26 cellular contexts compared by ENCODE assay signal in genomic region chr12:49034287-49034622, GRCh38. TPM values are rescaled to one million over a fixed set of nuclear protein-coding genes. Genes with fewer than 3 reads are reported as not detected.
A peak's percentile ranks its signal among the peaks of the same experiment; 100 is the strongest.
DNase-seq lines count a peak whose midpoint lies in the region; ATAC-seq and TF ChIP-seq lines count a peak whose summit lies in the region.
"Had no signal": no experiment of that assay in that cellular context is flagged by ENCODE, and none has a peak within 500 bp of the region (broad histone marks: within the 10 kb centered on the region; RNA-seq: fewer than 3 reads in every experiment).

No MANE protein-coding gene starts in this region.

- peaks cover 56% of the 10 kb centered on the region for H3K36me3 Mint-ChIP-seq in stimulated activated memory B cell treated with anti-CD40 and anti-IgM and Interleukin-4, amounts not matched to agents 10 μg/mL and 1 μg/mL and 100 μg/mL, for 72 hours
- H3K36me3 Mint-ChIP-seq in naive thymus-derived CD4-positive, alpha-beta T cell: peaks cover 0 to 18% (median 9%) of the 10 kb centered on the region in 5 donors
- H3K36me3 Mint-ChIP-seq in activated CD8-positive, alpha-beta memory T cell treated with anti-CD3 and anti-CD28 coated beads, Interleukin-2, amount 10 ng/mL, durations not matched to agents 7 days and 5 days: peaks cover 23% of the 10 kb centered on the region

- no peaks in the 10 kb centered on the region for H3K9me3 Mint-ChIP-seq in stimulated activated memory B cell treated with anti-CD40 and anti-IgM and Interleukin-4, amounts not matched to agents 10 μg/mL and 1 μg/mL and 100 μg/mL, for 72 hours
- H3K9me3 Mint-ChIP-seq in naive thymus-derived CD4-positive, alpha-beta T cell: no peaks in the 10 kb centered on the region
- no peaks in the 10 kb centered on the region for H3K9me3 Mint-ChIP-seq in activated CD8-positive, alpha-beta memory T cell treated with anti-CD3 and anti-CD28 coated beads, Interleukin-2, amount 10 ng/mL, durations not matched to agents 7 days and 5 days (ENCODE audit: low read depth)

- H3K4me1 ChIP-seq in heart left ventricle (peaks cover 0 to 9% (median 0%) of the 10 kb centered on the region in 12 donors), right atrium auricular region (no peaks in the 10 kb centered on the region)
- no peaks in the 10 kb centered on the region for H3K4me1 ChIP-seq in naive thymus-derived CD4-positive, alpha-beta T cell (ENCODE audit: control insufficient read depth in 2 of 2, insufficient read depth in 2 of 2, low read length in 2 of 2)

- peak overlapping the region in 1 of 12 donors; percentile 24 for H3K27ac ChIP-seq in heart left ventricle
- H3K27ac ChIP-seq in right atrium auricular region: no peak overlapping the region
- peak overlapping the region; percentile 80 for H3K27ac ChIP-seq in angular gyrus (ENCODE audit: low read depth, low read length)
- H3K27ac ChIP-seq in naive thymus-derived CD4-positive, alpha-beta T cell (ENCODE audit: low read depth, low read length): no peak overlapping the region

- TF ChIP-seq POLR2A in heart left ventricle (IDR thresholded peaks at IDR 0.05): no peak

- intact Hi-C loops in heart left ventricle (cut with DNase I) (no loop called here), head of caudate nucleus (cut with DNase I) (no loop called here)
- intact Hi-C loops in naive thymus-derived CD4-positive, alpha-beta T cell (cut with micrococcal nuclease): no loop called here

- H3K36me3 ChIP-seq in heart left ventricle (peaks cover 0 to 99% (median 89%) of the 10 kb centered on the region in 9 donors), right atrium auricular region (peaks cover 84% of the 10 kb centered on the region)
- peaks cover 6 to 79% (median 24%) of the 10 kb centered on the region in 3 experiments for H3K36me3 ChIP-seq in naive thymus-derived CD4-positive, alpha-beta T cell (ENCODE audit: control insufficient read depth in 2 of 3, insufficient read depth in 3 of 3, low read length in 3 of 3)

- H3K4me1 Mint-ChIP-seq in stimulated activated memory B cell treated with anti-CD40 and anti-IgM and Interleukin-4, amounts not matched to agents 10 μg/mL and 1 μg/mL and 100 μg/mL, for 72 hours: peaks cover 6% of the 10 kb centered on the region
- peaks cover 0 to 8% (median 0%) of the 10 kb centered on the region in 7 donors for H3K4me1 Mint-ChIP-seq in naive thymus-derived CD4-positive, alpha-beta T cell
- no peaks in the 10 kb centered on the region for H3K4me1 Mint-ChIP-seq in activated CD8-positive, alpha-beta memory T cell treated with anti-CD3 and anti-CD28 coated beads, Interleukin-2, amount 10 ng/mL, durations not matched to agents 7 days and 5 days

- no peak for DNase-seq in heart left ventricle
- DNase-seq in right atrium auricular region (ENCODE audit: low spot score): no peak
- DNase-seq in head of caudate nucleus: peak in 25 of 42 donors; percentile 22 to 78 (median 48)
- no peak for DNase-seq in naive thymus-derived CD4-positive, alpha-beta T cell
- DNase-seq in activated CD8-positive, alpha-beta memory T cell treated with anti-CD3 and anti-CD28 coated beads, Interleukin-2, amount 10 ng/mL, durations not matched to agents 7 days and 5 days: no peak
- DNase-seq: AML-193; Karpas-422; MV-4-11; NCI-H1105 treated with DMSO at 0.1 percent for 48 hours; NCI-H1694; NCI-H2081; NCI-H2171; NCI-H345; NCI-H524; NCI-H774; NK-92 treated with Interleukin-12 subunit alpha and Interleukin-12 subunit beta, amount 100 ng/mL, for 24 hours had no signal

- H3K4me3 ChIP-seq in heart left ventricle (no peak overlapping the region), right atrium auricular region (no peak overlapping the region)
- no peak overlapping the region for H3K4me3 ChIP-seq in naive thymus-derived CD4-positive, alpha-beta T cell (ENCODE audit: low read length)

- no peak overlapping the region for H3K4me3 Mint-ChIP-seq in stimulated activated memory B cell treated with anti-CD40 and anti-IgM and Interleukin-4, amounts not matched to agents 10 μg/mL and 1 μg/mL and 100 μg/mL, for 72 hours
- no peak overlapping the region for H3K4me3 Mint-ChIP-seq in naive thymus-derived CD4-positive, alpha-beta T cell
- no peak overlapping the region for H3K4me3 Mint-ChIP-seq in activated CD8-positive, alpha-beta memory T cell treated with anti-CD3 and anti-CD28 coated beads, Interleukin-2, amount 10 ng/mL, durations not matched to agents 7 days and 5 days

- TF ChIP-seq CTCF in heart left ventricle (IDR thresholded peaks at IDR 0.05) (no peak), right atrium auricular region (IDR thresholded peaks at IDR 0.05) (no peak)

- CTCF ChIA-PET in naive thymus-derived CD4-positive, alpha-beta T cell (lab: Charles Lee): interaction anchor here (1.1 kb wide), 1 partner anchor 9 kb away, joined by 4 read pairs; no protein-coding TSS in a partner anchor
- CTCF ChIA-PET in activated CD8-positive, alpha-beta memory T cell treated with anti-CD3 and anti-CD28 coated beads, Interleukin-2, amount 10 ng/mL, durations not matched to agents 7 days and 5 days (lab: Charles Lee): interaction anchor here (1.0 to 4.7 kb wide), 4 partner anchors 10 to 64 kb away, joined by 3 to 20 read pairs (median 4); partner anchors contain the start of gene RHEBL1

- no peaks in the 10 kb centered on the region for H3K27me3 ChIP-seq in heart left ventricle
- H3K27me3 ChIP-seq in right atrium auricular region: no peaks in the 10 kb centered on the region
- H3K27me3 ChIP-seq in naive thymus-derived CD4-positive, alpha-beta T cell (ENCODE audit: control insufficient read depth in 2 of 2, insufficient read depth in 2 of 2, low read length in 2 of 2): no peaks in the 10 kb centered on the region

- POLR2A ChIA-PET in naive thymus-derived CD4-positive, alpha-beta T cell (lab: Charles Lee): no interaction called here

- 50 to 86% (median 84%) methylated on average over 4 of the region's 4 CpGs for WGBS in heart left ventricle, 4 donors

- no peaks in the 10 kb centered on the region for H3K27me3 Mint-ChIP-seq in stimulated activated memory B cell treated with anti-CD40 and anti-IgM and Interleukin-4, amounts not matched to agents 10 μg/mL and 1 μg/mL and 100 μg/mL, for 72 hours
- no peaks in the 10 kb centered on the region for H3K27me3 Mint-ChIP-seq in naive thymus-derived CD4-positive, alpha-beta T cell
- no peaks in the 10 kb centered on the region for H3K27me3 Mint-ChIP-seq in activated CD8-positive, alpha-beta memory T cell treated with anti-CD3 and anti-CD28 coated beads, Interleukin-2, amount 10 ng/mL, durations not matched to agents 7 days and 5 days

- H3K9me3 ChIP-seq in heart left ventricle: no peaks in the 10 kb centered on the region
- no peaks in the 10 kb centered on the region for H3K9me3 ChIP-seq in right atrium auricular region
- no peaks in the 10 kb centered on the region for H3K9me3 ChIP-seq in naive thymus-derived CD4-positive, alpha-beta T cell (ENCODE audit: control insufficient read depth in 2 of 3, low read length in 3 of 3)

- peak overlapping the region; percentile 52 for H3K27ac Mint-ChIP-seq in stimulated activated memory B cell treated with anti-CD40 and anti-IgM and Interleukin-4, amounts not matched to agents 10 μg/mL and 1 μg/mL and 100 μg/mL, for 72 hours
- H3K27ac Mint-ChIP-seq in naive thymus-derived CD4-positive, alpha-beta T cell: peak overlapping the region in 3 of 9 donors; percentile 12 to 67 (median 51)
- no peak overlapping the region for H3K27ac Mint-ChIP-seq in activated CD8-positive, alpha-beta memory T cell treated with anti-CD3 and anti-CD28 coated beads, Interleukin-2, amount 10 ng/mL, durations not matched to agents 7 days and 5 days

- ATAC-seq in heart left ventricle (peak in 3 of 4 donors; percentile 9 to 19 (median 12)), GM19351 (IDR thresholded peaks at IDR 0.05; ENCODE audit: unreplicated experiment) (no peak)
- no peak for ATAC-seq in stimulated activated memory B cell treated with anti-CD40 and anti-IgM and Interleukin-4, amounts not matched to agents 10 μg/mL and 1 μg/mL and 100 μg/mL, for 72 hours
- no peak for ATAC-seq in naive thymus-derived CD4-positive, alpha-beta T cell
- ATAC-seq in activated CD8-positive, alpha-beta memory T cell treated with anti-CD3 and anti-CD28 coated beads, Interleukin-2, amount 10 ng/mL, durations not matched to agents 7 days and 5 days: no peak
- ATAC-seq: HCT116, Panc1 had no signal

RNA-seq across cellular contexts. Expression of gene PRKAG1, which starts 15.7 kb away (rescaled TPM):
- total RNA-seq in heart left ventricle (100 to 1,000 TPM in 2 of 9 donors, 10 to 100 TPM in 7; 72.0 to 107 (median 98.6) TPM), right atrium auricular region (10 to 100 TPM; 68.5 to 74.8 TPM)
- 10 to 100 TPM; 91.5 to 93.5 TPM for polyA plus RNA-seq in heart left ventricle
- total RNA-seq in naive thymus-derived CD4-positive, alpha-beta T cell: 10 to 100 TPM; 34.0 to 74.4 (median 50.6) TPM
- 10 to 100 TPM; 39.4 to 49.6 TPM for polyA plus RNA-seq in naive thymus-derived CD4-positive, alpha-beta T cell
- total RNA-seq in activated CD8-positive, alpha-beta memory T cell treated with anti-CD3 and anti-CD28 coated beads, Interleukin-2, amount 10 ng/mL, durations not matched to agents 7 days and 5 days: 10 to 100 TPM; 58.9 to 66.0 TPM

RNA-seq across cellular contexts. Expression of gene KMT2D, which starts 26.3 kb away (rescaled TPM):
- total RNA-seq in heart left ventricle (10 to 100 TPM; 32.5 to 82.7 (median 55.6) TPM), right atrium auricular region (10 to 100 TPM; 39.9 to 49.1 TPM)
- 10 to 100 TPM; 38.1 to 47.4 TPM for polyA plus RNA-seq in heart left ventricle
- 100 to 1,000 TPM; 129 to 167 (median 151) TPM for total RNA-seq in naive thymus-derived CD4-positive, alpha-beta T cell
- polyA plus RNA-seq in naive thymus-derived CD4-positive, alpha-beta T cell: 10 to 100 TPM in 1 of 2 donors, 1 to 10 TPM in 1; 6.6 to 26.4 TPM
- 100 to 1,000 TPM; 107 to 132 TPM for total RNA-seq in activated CD8-positive, alpha-beta memory T cell treated with anti-CD3 and anti-CD28 coated beads, Interleukin-2, amount 10 ng/mL, durations not matched to agents 7 days and 5 days

RNA-seq across cellular contexts. Expression of gene DDN, which starts 35.1 kb away (rescaled TPM):
- total RNA-seq in heart left ventricle (1 to 10 TPM in 4 of 9 donors, under 1 TPM in 5; 0.40 to 2.8 (median 0.95) TPM), right atrium auricular region (under 1 TPM; 0.44 to 0.67 TPM)
- polyA plus RNA-seq in heart left ventricle: under 1 TPM; 0.42 to 0.91 TPM
- under 1 TPM in 3 of 5 experiments, not detected in 2; 0.19 to 0.71 (median 0.27) TPM for total RNA-seq in naive thymus-derived CD4-positive, alpha-beta T cell
- polyA plus RNA-seq in naive thymus-derived CD4-positive, alpha-beta T cell: not detected
- total RNA-seq in activated CD8-positive, alpha-beta memory T cell treated with anti-CD3 and anti-CD28 coated beads, Interleukin-2, amount 10 ng/mL, durations not matched to agents 7 days and 5 days: under 1 TPM; 0.38 to 0.66 TPM
- total RNA-seq: M059J had no signal

RNA-seq across cellular contexts. Expression of gene RHEBL1, which starts 35.5 kb away (rescaled TPM):
- total RNA-seq in heart left ventricle (1 to 10 TPM in 2 of 9 donors, under 1 TPM in 2, not detected in 5; 0.19 to 2.0 (median 0.72) TPM), right atrium auricular region (under 1 TPM in 1 of 2 donors, not detected in 1; 0.35 TPM)
- under 1 TPM; 0.37 to 0.50 TPM for polyA plus RNA-seq in heart left ventricle
- 1 to 10 TPM; 1.8 to 9.4 (median 3.3) TPM for total RNA-seq in naive thymus-derived CD4-positive, alpha-beta T cell
- polyA plus RNA-seq in naive thymus-derived CD4-positive, alpha-beta T cell: 1 to 10 TPM; 1.8 to 3.8 TPM
- total RNA-seq in activated CD8-positive, alpha-beta memory T cell treated with anti-CD3 and anti-CD28 coated beads, Interleukin-2, amount 10 ng/mL, durations not matched to agents 7 days and 5 days: 10 to 100 TPM; 14.9 to 15.1 TPM

RNA-seq across cellular contexts. Expression of gene WNT1, which starts 56.1 kb away (rescaled TPM):
- total RNA-seq in heart left ventricle (under 1 TPM in 1 of 9 donors, not detected in 8; 0.29 TPM), right atrium auricular region (not detected)
- not detected for polyA plus RNA-seq in heart left ventricle
- 1 to 10 TPM in 1 of 5 experiments, under 1 TPM in 3, not detected in 1; 0.30 to 1.5 (median 0.49) TPM for total RNA-seq in naive thymus-derived CD4-positive, alpha-beta T cell
- polyA plus RNA-seq in naive thymus-derived CD4-positive, alpha-beta T cell: under 1 TPM in 1 of 2 donors, not detected in 1; 0.24 TPM
- total RNA-seq in activated CD8-positive, alpha-beta memory T cell treated with anti-CD3 and anti-CD28 coated beads, Interleukin-2, amount 10 ng/mL, durations not matched to agents 7 days and 5 days: 1 to 10 TPM in 1 of 2 experiments, under 1 TPM in 1; 0.87 to 1.2 TPM
- total RNA-seq: A172, Daoy, H1, M059J had no signal
- polyA plus RNA-seq: AG04450, H1 had no signal

Comparison
In these comparisons a context has a peak if more than half of its experiments do, and no peak if none do; other contexts are left out.
1. ATAC-seq: peak in heart left ventricle (3 of 4); none in stimulated activated memory B cell treated with anti-CD40 and anti-IgM and Interleukin-4, amounts not matched to agents 10 μg/mL and 1 μg/mL and 100 μg/mL, for 72 hours (single experiment), GM19351 (single experiment), naive thymus-derived CD4-positive, alpha-beta T cell (single experiment) and activated CD8-positive, alpha-beta memory T cell treated with anti-CD3 and anti-CD28 coated beads, Interleukin-2, amount 10 ng/mL, durations not matched to agents 7 days and 5 days (single experiment).
2. DNase-seq: peak in head of caudate nucleus (25 of 42); none in heart left ventricle (0 of 5), right atrium auricular region (single experiment), naive thymus-derived CD4-positive, alpha-beta T cell (0 of 9) and activated CD8-positive, alpha-beta memory T cell treated with anti-CD3 and anti-CD28 coated beads, Interleukin-2, amount 10 ng/mL, durations not matched to agents 7 days and 5 days (single experiment).